Comparison of ENCODE assay signal across 10 cellular contexts in genomic region chr17:6575596-6575988, GRCh38. TPM values are rescaled to one million over a fixed set of nuclear protein-coding genes. Genes with fewer than 3 reads are reported as not detected.
DNase-seq lines count a peak whose midpoint lies in the region; ATAC-seq, FAIRE-seq and TF ChIP-seq lines count a peak whose summit lies in the region.
"Had no signal": no experiment of that assay in that cellular context is flagged by ENCODE, and none has a peak within 500 bp of the region (broad histone marks: within the 10 kb centered on the region; RNA-seq: fewer than 3 reads in every experiment).

No MANE protein-coding gene starts in this region.

- FAIRE-seq in K562 (lab: Jason Lieb, UNC) = no peak
- FAIRE-seq: colon, RCC 7860 had no signal

- no peaks in the 10 kb centered on the region for H3K79me2 ChIP-seq in GM23338 (replicated peaks; ENCODE audit: insufficient read depth)
- H3K79me2 ChIP-seq in K562 (ENCODE audit: control insufficient read depth, insufficient read depth, low read length) = no peaks in the 10 kb centered on the region
- H3K79me2 ChIP-seq in Karpas-422 (ENCODE audit: low read length) = no peaks in the 10 kb centered on the region

- no peak for ATAC-seq in GM23338
- ATAC-seq in K562 = peak; percentile 55
- no peak for ATAC-seq in GM19328 (IDR thresholded peaks at IDR 0.05; ENCODE audit: unreplicated experiment)
- ATAC-seq in left lung = no peak

- peaks cover 0 to 13% (median 0%) of the 10 kb centered on the region in 11 experiments; a peak in 6 of 22 replicates for H4K20me1 ChIP-seq in BLaER1 treated with 17β-estradiol and CSF1 and Interleukin-3, amounts not matched to agents 10 nM and 100 nM
- no peaks in the 10 kb centered on the region for H4K20me1 ChIP-seq in GM23338 (replicated peaks; ENCODE audit: insufficient read depth)
- H4K20me1 ChIP-seq in K562 (replicated peaks; ENCODE audit: control insufficient read depth, insufficient read depth, low read length) = no peaks in the 10 kb centered on the region
- H4K20me1 ChIP-seq in Karpas-422 (ENCODE audit: insufficient read depth, low read depth, low read length) = no peaks in the 10 kb centered on the region

- H3K36me3 ChIP-seq in BLaER1 treated with 17β-estradiol and CSF1 and Interleukin-3, amounts not matched to agents 10 nM and 100 nM = peaks cover 15 to 33% (median 29%) of the 10 kb centered on the region in 11 experiments; a peak in 20 of 22 replicates
- H3K36me3 ChIP-seq in GM23338 (ENCODE audit: insufficient read depth) (no peaks in the 10 kb centered on the region), K562 (ENCODE audit: control insufficient read depth, insufficient read depth, low read length) (peaks cover 10% of the 10 kb centered on the region; the same call in 2 of the 3 replicates), Karpas-422 (ENCODE audit: insufficient read depth, low read length) (peaks cover 11% of the 10 kb centered on the region; the same call in 1 of the 2 replicates), left lung (peaks cover 0 to 20% of the 10 kb centered on the region in 2 donors)

- no peaks in the 10 kb centered on the region for H3K27me3 ChIP-seq in BLaER1 treated with 17β-estradiol and CSF1 and Interleukin-3, amounts not matched to agents 10 nM and 100 nM
- H3K27me3 ChIP-seq in GM23338 (ENCODE audit: insufficient read depth) (no peaks in the 10 kb centered on the region), K562 (ENCODE audit: control insufficient read depth in 2 of 2, insufficient read depth in 2 of 2, low read length in 2 of 2) (no peaks in the 10 kb centered on the region), Karpas-422 (ENCODE audit: low read length) (no peaks in the 10 kb centered on the region), left lung (no peaks in the 10 kb centered on the region)

- no peaks in the 10 kb centered on the region for H3F3A ChIP-seq in GM23338 (replicated peaks; ENCODE audit: low read depth)

- no TSS peak for BruUV-seq in K562 (replicated peaks; lab: Mats Ljungman, UMichigan)

- intact Hi-C loops in K562 (cut with micrococcal nuclease) (no loop called here), left lung (cut with DNase I) (no loop called here)

- H3K9me3 ChIP-seq in BLaER1 treated with 17β-estradiol and CSF1 and Interleukin-3, amounts not matched to agents 10 nM and 100 nM (replicated peaks in 1 of 11) = peaks cover 0 to 15% (median 0%) of the 10 kb centered on the region in 11 experiments; a peak in 9 of 22 replicates
- H3K9me3 ChIP-seq in K562 (replicated peaks; ENCODE audit: control insufficient read depth, insufficient read depth, low read depth, low read length) (no peaks in the 10 kb centered on the region), Karpas-422 (ENCODE audit: low read length) (no peaks in the 10 kb centered on the region), left lung (no peaks in the 10 kb centered on the region)

- no peak for TF ChIP-seq EP300 in K562 (IDR thresholded peaks at IDR 0.05; ENCODE audit: low read length)

- H3K36me3 Mint-ChIP-seq in GM23338 (ENCODE audit: low read depth) = peaks cover 27% of the 10 kb centered on the region
- H3K36me3 Mint-ChIP-seq in nephron progenitor cell (ENCODE audit: low read depth) = peaks cover 41% of the 10 kb centered on the region

- H3K27ac Mint-ChIP-seq in GM23338 = peak overlapping the region; percentile 90
- H3K27ac Mint-ChIP-seq in nephron progenitor cell = peak overlapping the region; percentile 97

- TF ChIP-seq CTCF in GM23338 (conservative IDR thresholded peaks at IDR 0.05; ENCODE audit: low read depth in 2 of 2) (no peak), K562 (IDR thresholded peaks at IDR 0.05 in 2 of 3, conservative IDR thresholded peaks at IDR 0.05 in 1 of 3; ENCODE audit: insufficient read depth in 2 of 3, low read depth in 1 of 3, low read length in 3 of 3) (no peak), nephron progenitor cell (IDR thresholded peaks at IDR 0.05) (no peak), left lung (IDR thresholded peaks at IDR 0.05) (no peak)

- no peak overlapping the region for H3K4me3 Mint-ChIP-seq in GM23338
- peak overlapping the region; percentile 48 for H3K4me3 Mint-ChIP-seq in nephron progenitor cell

- peak overlapping the region in 8 of 10 experiments; percentile 28 to 48 (median 38); a peak in 7 of 20 replicates for H3K4me3 ChIP-seq in BLaER1 treated with 17β-estradiol and CSF1 and Interleukin-3, amounts not matched to agents 10 nM and 100 nM
- H3K4me3 ChIP-seq in GM23338 (no peak overlapping the region), K562 (no peak overlapping the region), Karpas-422 (ENCODE audit: low read length) (no peak overlapping the region), left lung (no peak overlapping the region)

- H3K4me1 Mint-ChIP-seq in GM23338 (peaks cover 29% of the 10 kb centered on the region), nephron progenitor cell (peaks cover 71% of the 10 kb centered on the region)

- 43% methylated on average over 4 of the region's 5 CpGs for WGBS in K562 (ENCODE audit: insufficient coverage, low coverage, missing lambda C conversion rate)

- CTCF ChIA-PET in K562 (lab: Yijun Ruan, JAX; ENCODE audit: low intra/inter-chr PET ratio) = no interaction called here

- peak overlapping the region; percentile 82 to 97 (median 95) for H3K4me2 ChIP-seq in BLaER1 treated with 17β-estradiol and CSF1 and Interleukin-3, amounts not matched to agents 10 nM and 100 nM
- no peak overlapping the region; the same call in 1 of the 2 replicates for H3K4me2 ChIP-seq in GM23338
- H3K4me2 ChIP-seq in K562 (ENCODE audit: insufficient read depth, low read length) = peak overlapping the region; percentile 63
- no peak overlapping the region for H3K4me2 ChIP-seq in Karpas-422 (ENCODE audit: low read depth, low read length, poor library complexity, severe bottlenecking)

- H3K9me3 Mint-ChIP-seq in GM23338 = no peaks in the 10 kb centered on the region; the same call in 2 of the 3 replicates
- no peaks in the 10 kb centered on the region for H3K9me3 Mint-ChIP-seq in nephron progenitor cell

- H3K9me1 ChIP-seq in K562 (ENCODE audit: control insufficient read depth, insufficient read depth, low read length) = peaks cover 3% of the 10 kb centered on the region

- H3K9me2 ChIP-seq in GM23338 (ENCODE audit: insufficient read depth) (no peaks in the 10 kb centered on the region), Karpas-422 (replicated peaks; ENCODE audit: insufficient read depth, low read length) (no peaks in the 10 kb centered on the region)

- TF ChIP-seq POLR2A in K562 (conservative IDR thresholded peaks at IDR 0.05) = no peak; the same call in 1 of the 2 replicates

- peak overlapping the region in 9 of 11 experiments; percentile 2 to 64 (median 53); a peak in 14 of 22 replicates for H3K9ac ChIP-seq in BLaER1 treated with 17β-estradiol and CSF1 and Interleukin-3, amounts not matched to agents 10 nM and 100 nM
- peak overlapping the region; percentile 56 to 70; a peak in 3 of 4 replicates for H3K9ac ChIP-seq in K562 (ENCODE audit: insufficient read depth in 1 of 2, low read depth in 2 of 2, low read length in 2 of 2)
- no peak overlapping the region for H3K9ac ChIP-seq in Karpas-422 (ENCODE audit: low read length)

- no peak for DNase-seq in GM23338 (ENCODE audit: low spot score)
- peak in 2 of 4 experiments; percentile 15 to 21 for DNase-seq in K562 (ENCODE audit: extremely low read depth in 1 of 4, low spot score in 3 of 4)
- DNase-seq in nephron progenitor cell = no peak
- no peak for DNase-seq in Karpas-422
- no peak for DNase-seq in left lung
- DNase-seq: occipital lobe had no signal

- H3K27ac ChIP-seq in BLaER1 treated with 17β-estradiol and CSF1 and Interleukin-3, amounts not matched to agents 10 nM and 100 nM = peak overlapping the region; percentile 28 to 74 (median 62); a peak in 19 of 22 replicates
- H3K27ac ChIP-seq in GM23338 (ENCODE audit: low read depth) (no peak overlapping the region), K562 (ENCODE audit: extremely low read depth, low read depth, low read length) (peak overlapping the region; percentile 80), Karpas-422 (ENCODE audit: low read length) (no peak overlapping the region), left lung (no peak overlapping the region)

- no peak for TF ChIP-seq RAD21 in K562 (CRISPR knock-in tag; conservative IDR thresholded peaks at IDR 0.05 in 1 of 2, IDR thresholded peaks at IDR 0.05 in 1 of 2)

- H3K27me3 Mint-ChIP-seq in GM23338 (ENCODE audit: insufficient read depth, low read depth, poor library complexity) = peaks cover 5% of the 10 kb centered on the region
- H3K27me3 Mint-ChIP-seq in nephron progenitor cell (ENCODE audit: low read depth, poor library complexity) = no peaks in the 10 kb centered on the region

- POLR2A ChIA-PET in K562 (lab: Yijun Ruan, JAX) = interaction anchor here (1.0 kb wide), 1 partner anchor 12 kb away, joined by 3 read pairs; no protein-coding TSS in a partner anchor

- in situ Hi-C loops in K562 (cut with MboI) = no loop called here

- peaks cover 41 to 68% (median 48%) of the 10 kb centered on the region in 10 experiments for H3K4me1 ChIP-seq in BLaER1 treated with 17β-estradiol and CSF1 and Interleukin-3, amounts not matched to agents 10 nM and 100 nM
- peaks cover 10% of the 10 kb centered on the region; the same call in 1 of the 2 replicates for H3K4me1 ChIP-seq in GM23338 (ENCODE audit: insufficient read depth)
- peaks cover 15 to 19% of the 10 kb centered on the region in 2 experiments for H3K4me1 ChIP-seq in K562 (replicated peaks in 1 of 2; ENCODE audit: control insufficient read depth in 2 of 2, insufficient read depth in 2 of 2, low read length in 2 of 2)
- H3K4me1 ChIP-seq in Karpas-422 (ENCODE audit: low read length) = no peaks in the 10 kb centered on the region
- H3K4me1 ChIP-seq in left lung = peaks cover 0 to 20% of the 10 kb centered on the region in 2 donors

- H2AFZ ChIP-seq in GM23338 = no peak overlapping the region
- peak overlapping the region; percentile 79 for H2AFZ ChIP-seq in K562 (ENCODE audit: low read depth, low read length)
- no peak overlapping the region for H2AFZ ChIP-seq in Karpas-422 (ENCODE audit: low read length)

RNA-seq across cellular contexts. Expression of gene PITPNM3, which starts 19.2 kb away (rescaled TPM):
- 1.5 and 2.2 TPM in 2 replicates for total RNA-seq in GM23338 (2014; rRNA removed; shearing (Covaris generic))
- polyA plus RNA-seq in GM23338 (2016; fragmentation: Nextera tagmentation; extraction: Ambion mirVana) = 0.68 and 1.0 TPM in 2 replicates
- 1.4 and 1.6 TPM in 2 replicates for total RNA-seq in K562 (2011; cell fraction: chromatin; rRNA removed; ENCODE audit: low replicate concordance)
- total RNA-seq in K562 (2011; cell fraction: nucleolus; rRNA removed) = 0.92 and 1.3 TPM in 2 replicates
- total RNA-seq in K562 (2011; cell fraction: nucleoplasm; rRNA removed) = 1.2 and 2.1 TPM in 2 replicates
- total RNA-seq in K562 (2014; rRNA removed) = 0.14 and 0.57 TPM in 2 replicates
- 0.13 and 0.15 TPM in 2 replicates for total RNA-seq in K562 (2014; rRNA removed; fragmentation: Illumina TruSeq; extraction: Trizol)
- total RNA-seq in K562 (2015; rRNA removed; fragmentation: Illumina TruSeq; extraction: Trizol) = 0.15 and 0.22 TPM in 2 replicates
- total RNA-seq in K562 (2021) = 0.31 and 0.38 TPM in 2 replicates
- polyA plus RNA-seq in K562 (2011; rRNA removed) = 0.28 and 0.29 TPM in 2 replicates
- 0.24 and 0.39 TPM in 2 replicates for polyA plus RNA-seq in K562 (2011; cell fraction: cytosol; rRNA removed)
- polyA plus RNA-seq in K562 (2011; cell fraction: nucleus; rRNA removed) = 1.3 and 1.8 TPM in 2 replicates
- 0.29 and 0.35 TPM in 2 replicates for polyA plus RNA-seq in K562 (2012)
- 0.22 and 0.37 TPM in 2 replicates for polyA plus RNA-seq in K562 (2014; fragmentation: Illumina TruSeq; extraction: Trizol)
- polyA plus RNA-seq in K562 (2014; fragmentation: Nextera tagmentation; extraction: Ambion mirVana) = not detected
- polyA plus RNA-seq in K562 (2014; rRNA removed) = 0.32 and 0.53 TPM in 2 replicates
- 0.15 and 0.25 TPM in 2 replicates for polyA minus RNA-seq in K562 (2011; rRNA and poly(A)+ RNA removed)
- 0.48 and 0.82 TPM in 2 replicates for polyA minus RNA-seq in K562 (2011; cell fraction: cytosol; rRNA and poly(A)+ RNA removed)
- polyA minus RNA-seq in K562 (2011; cell fraction: nucleus; rRNA and poly(A)+ RNA removed) = 0.40 and 0.56 TPM in 2 replicates
- total RNA-seq in Karpas-422 (2014; rRNA removed; shearing (Covaris generic); ENCODE audit: low replicate concordance) = 0.04 and 0.43 TPM in 2 replicates
- total RNA-seq in left lung = 10 to 100 TPM; 12.3 to 13.8 TPM

Comparison
In these comparisons a context has a peak if more than half of its experiments do, and no peak if none do; other contexts are left out.
1. H3K27ac ChIP-seq: peak in BLaER1 treated with 17β-estradiol and CSF1 and Interleukin-3, amounts not matched to agents 10 nM and 100 nM (11 of 11) and K562 (single experiment); none in GM23338 (single experiment), Karpas-422 (single experiment) and left lung (0 of 2).
2. H3K4me2 ChIP-seq: peak in BLaER1 treated with 17β-estradiol and CSF1 and Interleukin-3, amounts not matched to agents 10 nM and 100 nM (11 of 11) and K562 (single experiment); none in GM23338 (single experiment) and Karpas-422 (single experiment).
3. H3K4me3 ChIP-seq: peak in BLaER1 treated with 17β-estradiol and CSF1 and Interleukin-3, amounts not matched to agents 10 nM and 100 nM (8 of 10); none in GM23338 (single experiment), K562 (single experiment), Karpas-422 (single experiment) and left lung (0 of 2).